ENCODE assay signal across 1 cellular context in the genomic region with DNA sequence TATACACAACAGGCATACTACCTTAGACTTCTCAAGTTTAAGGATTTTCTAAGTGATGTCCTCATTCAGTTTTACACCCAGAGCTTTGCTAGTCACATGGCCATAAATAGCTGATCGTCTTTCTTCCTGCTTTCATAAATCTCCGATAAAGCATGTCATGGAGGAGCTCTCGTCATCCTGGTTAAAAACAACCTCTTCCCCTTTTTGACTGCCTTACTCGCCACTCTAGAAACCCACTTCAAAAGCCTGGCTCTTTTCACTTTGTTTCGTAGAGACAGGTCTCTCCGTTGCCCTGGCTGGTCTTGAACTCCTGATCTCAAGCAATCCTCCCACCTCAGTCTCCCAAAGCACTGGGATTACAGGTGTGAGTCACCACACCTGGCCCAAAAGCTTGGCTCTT.
TF ChIP-seq lines count a peak whose summit lies in the region.

No MANE protein-coding gene starts in this region.

TF ChIP-seq in GM12878, 131 proteins besides CTCF, POLR2A, EP300 and RAD21 (continued from another document and continues in another):
- TF ChIP-seq MYC (IDR thresholded peaks at IDR 0.05; ENCODE audit: insufficient read depth, insufficient read length, insufficient replicate concordance, low read length, severe bottlenecking) (no peak), SMAD5 (IDR thresholded peaks at IDR 0.05; ENCODE audit: low read depth) (no peak), CEBPZ (IDR thresholded peaks at IDR 0.05; ENCODE audit: low read depth, low read length) (no peak), CHD1 (IDR thresholded peaks at IDR 0.05; ENCODE audit: low read depth, low read length) (no peak), POLR2AphosphoS5 (IDR thresholded peaks at IDR 0.05; ENCODE audit: low read length) (no peak), YBX1 (IDR thresholded peaks at IDR 0.05) (no peak), MTA2 (IDR thresholded peaks at IDR 0.05; ENCODE audit: low read depth) (peak; percentile 38), CHD4 (IDR thresholded peaks at IDR 0.05) (no peak), NKRF (conservative IDR thresholded peaks at IDR 0.05) (no peak), TCF3 (IDR thresholded peaks at IDR 0.05; ENCODE audit: borderline replicate concordance, insufficient read depth, low read depth, low read length) (no peak), RAD51 (IDR thresholded peaks at IDR 0.05) (peak; percentile 86), CUX1 (IDR thresholded peaks at IDR 0.05; ENCODE audit: insufficient replicate concordance, low read depth, low read length) (no peak), CHD2 (IDR thresholded peaks at IDR 0.05; ENCODE audit: borderline replicate concordance, low read depth, low read length) (no peak), ASH2L (IDR thresholded peaks at IDR 0.05; ENCODE audit: borderline replicate concordance, low read depth) (no peak), KLF5 (IDR thresholded peaks at IDR 0.05; ENCODE audit: partially characterized antibody) (no peak), NRF1 (conservative IDR thresholded peaks at IDR 0.05; ENCODE audit: low read depth, low read length) (no peak), RB1 (IDR thresholded peaks at IDR 0.05; ENCODE audit: borderline replicate concordance) (no peak)
- TF ChIP-seq, protein P1, sequence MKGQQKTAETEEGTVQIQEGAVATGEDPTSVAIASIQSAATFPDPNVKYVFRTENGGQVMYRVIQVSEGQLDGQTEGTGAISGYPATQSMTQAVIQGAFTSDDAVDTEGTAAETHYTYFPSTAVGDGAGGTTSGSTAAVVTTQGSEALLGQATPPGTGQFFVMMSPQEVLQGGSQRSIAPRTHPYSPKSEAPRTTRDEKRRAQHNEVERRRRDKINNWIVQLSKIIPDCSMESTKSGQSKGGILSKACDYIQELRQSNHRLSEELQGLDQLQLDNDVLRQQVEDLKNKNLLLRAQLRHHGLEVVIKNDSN (IDR thresholded peaks at IDR 0.05; ENCODE audit: borderline replicate concordance, extremely low read length, insufficient read depth, low read depth, low read length) = no peak
- TF ChIP-seq, protein P2, sequence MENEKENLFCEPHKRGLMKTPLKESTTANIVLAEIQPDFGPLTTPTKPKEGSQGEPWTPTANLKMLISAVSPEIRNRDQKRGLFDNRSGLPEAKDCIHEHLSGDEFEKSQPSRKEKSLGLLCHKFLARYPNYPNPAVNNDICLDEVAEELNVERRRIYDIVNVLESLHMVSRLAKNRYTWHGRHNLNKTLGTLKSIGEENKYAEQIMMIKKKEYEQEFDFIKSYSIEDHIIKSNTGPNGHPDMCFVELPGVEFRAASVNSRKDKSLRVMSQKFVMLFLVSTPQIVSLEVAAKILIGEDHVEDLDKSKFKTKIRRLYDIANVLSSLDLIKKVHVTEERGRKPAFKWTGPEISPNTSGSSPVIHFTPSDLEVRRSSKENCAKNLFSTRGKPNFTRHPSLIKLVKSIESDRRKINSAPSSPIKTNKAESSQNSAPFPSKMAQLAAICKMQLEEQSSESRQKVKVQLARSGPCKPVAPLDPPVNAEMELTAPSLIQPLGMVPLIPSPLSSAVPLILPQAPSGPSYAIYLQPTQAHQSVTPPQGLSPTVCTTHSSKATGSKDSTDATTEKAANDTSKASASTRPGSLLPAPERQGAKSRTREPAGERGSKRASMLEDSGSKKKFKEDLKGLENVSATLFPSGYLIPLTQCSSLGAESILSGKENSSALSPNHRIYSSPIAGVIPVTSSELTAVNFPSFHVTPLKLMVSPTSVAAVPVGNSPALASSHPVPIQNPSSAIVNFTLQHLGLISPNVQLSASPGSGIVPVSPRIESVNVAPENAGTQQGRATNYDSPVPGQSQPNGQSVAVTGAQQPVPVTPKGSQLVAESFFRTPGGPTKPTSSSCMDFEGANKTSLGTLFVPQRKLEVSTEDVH (IDR thresholded peaks at IDR 0.05; ENCODE audit: low read depth, partially characterized antibody) = no peak
- TF ChIP-seq, protein P3, sequence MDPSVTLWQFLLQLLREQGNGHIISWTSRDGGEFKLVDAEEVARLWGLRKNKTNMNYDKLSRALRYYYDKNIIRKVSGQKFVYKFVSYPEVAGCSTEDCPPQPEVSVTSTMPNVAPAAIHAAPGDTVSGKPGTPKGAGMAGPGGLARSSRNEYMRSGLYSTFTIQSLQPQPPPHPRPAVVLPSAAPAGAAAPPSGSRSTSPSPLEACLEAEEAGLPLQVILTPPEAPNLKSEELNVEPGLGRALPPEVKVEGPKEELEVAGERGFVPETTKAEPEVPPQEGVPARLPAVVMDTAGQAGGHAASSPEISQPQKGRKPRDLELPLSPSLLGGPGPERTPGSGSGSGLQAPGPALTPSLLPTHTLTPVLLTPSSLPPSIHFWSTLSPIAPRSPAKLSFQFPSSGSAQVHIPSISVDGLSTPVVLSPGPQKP (IDR thresholded peaks at IDR 0.05; ENCODE audit: low read depth, low read length) = no peak
- TF ChIP-seq, protein P4, sequence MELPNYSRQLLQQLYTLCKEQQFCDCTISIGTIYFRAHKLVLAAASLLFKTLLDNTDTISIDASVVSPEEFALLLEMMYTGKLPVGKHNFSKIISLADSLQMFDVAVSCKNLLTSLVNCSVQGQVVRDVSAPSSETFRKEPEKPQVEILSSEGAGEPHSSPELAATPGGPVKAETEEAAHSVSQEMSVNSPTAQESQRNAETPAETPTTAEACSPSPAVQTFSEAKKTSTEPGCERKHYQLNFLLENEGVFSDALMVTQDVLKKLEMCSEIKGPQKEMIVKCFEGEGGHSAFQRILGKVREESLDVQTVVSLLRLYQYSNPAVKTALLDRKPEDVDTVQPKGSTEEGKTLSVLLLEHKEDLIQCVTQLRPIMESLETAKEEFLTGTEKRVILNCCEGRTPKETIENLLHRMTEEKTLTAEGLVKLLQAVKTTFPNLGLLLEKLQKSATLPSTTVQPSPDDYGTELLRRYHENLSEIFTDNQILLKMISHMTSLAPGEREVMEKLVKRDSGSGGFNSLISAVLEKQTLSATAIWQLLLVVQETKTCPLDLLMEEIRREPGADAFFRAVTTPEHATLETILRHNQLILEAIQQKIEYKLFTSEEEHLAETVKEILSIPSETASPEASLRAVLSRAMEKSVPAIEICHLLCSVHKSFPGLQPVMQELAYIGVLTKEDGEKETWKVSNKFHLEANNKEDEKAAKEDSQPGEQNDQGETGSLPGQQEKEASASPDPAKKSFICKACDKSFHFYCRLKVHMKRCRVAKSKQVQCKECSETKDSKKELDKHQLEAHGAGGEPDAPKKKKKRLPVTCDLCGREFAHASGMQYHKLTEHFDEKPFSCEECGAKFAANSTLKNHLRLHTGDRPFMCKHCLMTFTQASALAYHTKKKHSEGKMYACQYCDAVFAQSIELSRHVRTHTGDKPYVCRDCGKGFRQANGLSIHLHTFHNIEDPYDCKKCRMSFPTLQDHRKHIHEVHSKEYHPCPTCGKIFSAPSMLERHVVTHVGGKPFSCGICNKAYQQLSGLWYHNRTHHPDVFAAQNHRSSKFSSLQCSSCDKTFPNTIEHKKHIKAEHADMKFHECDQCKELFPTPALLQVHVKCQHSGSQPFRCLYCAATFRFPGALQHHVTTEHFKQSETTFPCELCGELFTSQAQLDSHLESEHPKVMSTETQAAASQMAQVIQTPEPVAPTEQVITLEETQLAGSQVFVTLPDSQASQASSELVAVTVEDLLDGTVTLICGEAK (IDR thresholded peaks at IDR 0.05; ENCODE audit: borderline replicate concordance) = no peak
- TF ChIP-seq, protein P5, sequence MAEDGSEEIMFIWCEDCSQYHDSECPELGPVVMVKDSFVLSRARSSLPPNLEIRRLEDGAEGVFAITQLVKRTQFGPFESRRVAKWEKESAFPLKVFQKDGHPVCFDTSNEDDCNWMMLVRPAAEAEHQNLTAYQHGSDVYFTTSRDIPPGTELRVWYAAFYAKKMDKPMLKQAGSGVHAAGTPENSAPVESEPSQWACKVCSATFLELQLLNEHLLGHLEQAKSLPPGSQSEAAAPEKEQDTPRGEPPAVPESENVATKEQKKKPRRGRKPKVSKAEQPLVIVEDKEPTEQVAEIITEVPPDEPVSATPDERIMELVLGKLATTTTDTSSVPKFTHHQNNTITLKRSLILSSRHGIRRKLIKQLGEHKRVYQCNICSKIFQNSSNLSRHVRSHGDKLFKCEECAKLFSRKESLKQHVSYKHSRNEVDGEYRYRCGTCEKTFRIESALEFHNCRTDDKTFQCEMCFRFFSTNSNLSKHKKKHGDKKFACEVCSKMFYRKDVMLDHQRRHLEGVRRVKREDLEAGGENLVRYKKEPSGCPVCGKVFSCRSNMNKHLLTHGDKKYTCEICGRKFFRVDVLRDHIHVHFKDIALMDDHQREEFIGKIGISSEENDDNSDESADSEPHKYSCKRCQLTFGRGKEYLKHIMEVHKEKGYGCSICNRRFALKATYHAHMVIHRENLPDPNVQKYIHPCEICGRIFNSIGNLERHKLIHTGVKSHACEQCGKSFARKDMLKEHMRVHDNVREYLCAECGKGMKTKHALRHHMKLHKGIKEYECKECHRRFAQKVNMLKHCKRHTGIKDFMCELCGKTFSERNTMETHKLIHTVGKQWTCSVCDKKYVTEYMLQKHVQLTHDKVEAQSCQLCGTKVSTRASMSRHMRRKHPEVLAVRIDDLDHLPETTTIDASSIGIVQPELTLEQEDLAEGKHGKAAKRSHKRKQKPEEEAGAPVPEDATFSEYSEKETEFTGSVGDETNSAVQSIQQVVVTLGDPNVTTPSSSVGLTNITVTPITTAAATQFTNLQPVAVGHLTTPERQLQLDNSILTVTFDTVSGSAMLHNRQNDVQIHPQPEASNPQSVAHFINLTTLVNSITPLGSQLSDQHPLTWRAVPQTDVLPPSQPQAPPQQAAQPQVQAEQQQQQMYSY (CRISPR knock-in tag; IDR thresholded peaks at IDR 0.05) = no peak
- TF ChIP-seq, protein P6, sequence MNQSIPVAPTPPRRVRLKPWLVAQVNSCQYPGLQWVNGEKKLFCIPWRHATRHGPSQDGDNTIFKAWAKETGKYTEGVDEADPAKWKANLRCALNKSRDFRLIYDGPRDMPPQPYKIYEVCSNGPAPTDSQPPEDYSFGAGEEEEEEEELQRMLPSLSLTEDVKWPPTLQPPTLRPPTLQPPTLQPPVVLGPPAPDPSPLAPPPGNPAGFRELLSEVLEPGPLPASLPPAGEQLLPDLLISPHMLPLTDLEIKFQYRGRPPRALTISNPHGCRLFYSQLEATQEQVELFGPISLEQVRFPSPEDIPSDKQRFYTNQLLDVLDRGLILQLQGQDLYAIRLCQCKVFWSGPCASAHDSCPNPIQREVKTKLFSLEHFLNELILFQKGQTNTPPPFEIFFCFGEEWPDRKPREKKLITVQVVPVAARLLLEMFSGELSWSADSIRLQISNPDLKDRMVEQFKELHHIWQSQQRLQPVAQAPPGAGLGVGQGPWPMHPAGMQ (IDR thresholded peaks at IDR 0.05; ENCODE audit: borderline replicate concordance) = no peak
